ENCODE assay signal across 7 cellular contexts in the genomic region with DNA sequence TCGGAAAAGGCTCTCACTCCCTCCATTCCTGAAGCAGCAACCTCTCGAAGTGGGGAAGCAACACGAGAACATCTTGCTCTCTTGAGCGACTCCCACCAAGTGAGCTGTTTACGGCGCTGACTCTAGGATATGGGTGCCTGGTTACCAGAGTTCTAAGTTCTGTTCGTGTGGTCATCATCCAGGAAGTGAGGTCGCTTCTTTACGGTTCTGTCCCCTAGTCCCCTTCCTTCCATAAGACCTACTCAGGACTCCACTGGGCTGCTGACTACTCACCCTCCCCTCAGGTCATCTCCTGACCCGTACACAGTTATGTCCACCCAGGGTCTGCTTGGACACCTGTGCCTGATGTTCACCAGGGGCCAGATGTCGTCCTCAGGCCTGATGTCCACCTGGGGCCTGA. TPM values are rescaled to one million over a fixed set of nuclear protein-coding genes. Genes with fewer than 3 reads are reported as not detected.
"Had no signal": no experiment of that assay in that cellular context is flagged by ENCODE, and none has a peak within 500 bp of the region (broad histone marks: within the 10 kb centered on the region; RNA-seq: fewer than 3 reads in every experiment).

TSS of gene CDRT15 (minus strand) at position 101 of the 400 bp plus-strand sequence. CDS start at position 72, 29 bp downstream.

RNA-seq across cellular contexts. Expression of gene CDRT15, which starts in this region (rescaled TPM):
- total RNA-seq: GM23248, GM23338, H1, H4, H7, H9, HFFc6 had no signal
- polyA plus RNA-seq: GM23248, H1 had no signal
